8 cellular contexts compared by ENCODE assay signal in the genomic region with DNA sequence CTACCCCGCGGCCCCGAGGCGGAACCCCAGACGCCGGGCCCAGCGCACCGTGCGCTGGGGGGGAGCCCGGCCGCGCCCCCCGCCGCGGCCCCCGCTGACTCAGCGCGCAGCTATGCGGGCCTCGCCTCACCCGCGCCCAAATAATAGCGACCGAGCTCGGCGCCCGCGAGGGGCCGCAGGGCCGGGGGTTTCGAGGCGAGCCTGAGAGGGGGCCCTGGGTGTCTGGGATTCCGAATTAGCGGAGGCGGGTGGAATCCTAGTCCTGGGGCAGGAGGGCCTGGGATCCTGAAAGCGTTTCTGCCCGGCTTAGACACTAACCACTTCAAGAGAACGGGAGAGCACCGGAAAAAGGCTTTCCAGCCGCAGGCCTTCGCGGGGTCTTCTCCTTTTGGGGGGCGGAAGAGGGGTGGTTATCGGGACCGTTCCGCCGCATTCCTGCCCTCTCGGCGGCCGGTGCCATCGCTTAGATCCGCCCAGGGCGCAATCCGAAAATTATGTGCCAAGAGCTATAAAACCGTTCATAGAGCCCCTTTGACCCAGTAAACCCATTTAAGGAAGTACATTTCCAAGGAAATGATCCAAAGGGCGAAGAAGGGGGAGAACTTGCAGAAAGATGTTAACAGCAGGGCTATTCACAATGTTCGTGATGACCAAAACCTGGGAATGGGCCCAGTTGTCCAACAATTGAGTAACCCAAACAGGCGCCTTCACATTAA. TPM values are rescaled to one million over a fixed set of nuclear protein-coding genes. Genes with fewer than 3 reads are reported as not detected.
DNase-seq lines count a peak whose midpoint lies in the region; ATAC-seq lines count a peak whose summit lies in the region.

No MANE protein-coding gene starts in this region.

- H3K9me3 Mint-ChIP-seq in central memory CD8-positive, alpha-beta T cell, result no peaks in the 10 kb centered on the region

- H3K9me3 ChIP-seq in SJCRH30 (replicated peaks), result no peaks in the 10 kb centered on the region

- H3K27me3 ChIP-seq in SJCRH30, result 0 out of 2 replicates have a peak, but pooled peaks cover 3% of the 10 kb centered on the region

- peak overlapping the region; percentile 88 for H3K27ac Mint-ChIP-seq in central memory CD8-positive, alpha-beta T cell (ENCODE audit: low read depth)

- peaks cover 20% of the 10 kb centered on the region for H3K4me1 Mint-ChIP-seq in central memory CD8-positive, alpha-beta T cell

- no peaks in the 10 kb centered on the region for H3K36me3 ChIP-seq in SJCRH30

- DNase-seq in stimulated activated CD4-positive, alpha-beta T cell treated with anti-CD3 and anti-CD28 coated beads, TNF-alpha, amount 100 ng/mL, for 1 hour (ENCODE audit: low read depth in 3 of 3, low spot score in 1 of 3), result peak in 2 of 3 donors; percentile 0 to 3
- no peak for DNase-seq in stimulated activated CD4-positive, alpha-beta T cell treated with anti-CD3 and anti-CD28 coated beads, Interleukin-4, amount 100 ng/mL, for 4 hours
- DNase-seq in SJCRH30 (peak; percentile 76 to 79), kidney glomerular epithelial cell (lab: John Stamatoyannopoulos, UW) (peak; percentile 71), NCI-H524 treated with DMSO at 0.1 percent for 48 hours (lab: John Stamatoyannopoulos, UW) (no peak)
- DNase-seq in central memory CD8-positive, alpha-beta T cell (ENCODE audit: low spot score in 2 of 2), result no peak
- DNase-seq in stimulated activated CD4-positive, alpha-beta T cell treated with anti-CD3 and anti-CD28 coated beads, TNF-alpha, amount 100 ng/mL, for 4 hours (ENCODE audit: low read depth in 3 of 3), result peak in 2 of 3 experiments; percentile 10 to 30

- H3K27ac ChIP-seq in SJCRH30, result peak overlapping the region; percentile 98

- H3K36me3 Mint-ChIP-seq in central memory CD8-positive, alpha-beta T cell (ENCODE audit: insufficient read depth), result peaks cover 10% of the 10 kb centered on the region

- peaks cover 5% of the 10 kb centered on the region; the same call in 1 of the 2 replicates for H3K4me1 ChIP-seq in SJCRH30

- H3K27me3 Mint-ChIP-seq in central memory CD8-positive, alpha-beta T cell, result no peaks in the 10 kb centered on the region

- H3K4me3 ChIP-seq in SJCRH30, result peak overlapping the region; percentile 95

- ATAC-seq in HG03095 (IDR thresholded peaks at IDR 0.05; ENCODE audit: unreplicated experiment), result peak; percentile 35
- peak; percentile 38 for ATAC-seq in central memory CD8-positive, alpha-beta T cell (replicated peaks; ENCODE audit: extremely low read depth, poor library complexity, severe bottlenecking)

- peak overlapping the region; percentile 83 for H3K4me3 Mint-ChIP-seq in central memory CD8-positive, alpha-beta T cell

RNA-seq across cellular contexts. Expression of gene ROCK2, which starts 0.7 kb away (rescaled TPM):
- total RNA-seq in SJCRH30 (2014; rRNA removed; shearing (Covaris generic)), result 50.5 and 61.2 TPM in 2 replicates

Comparison
In these comparisons a context has a peak if more than half of its experiments do, and no peak if none do; other contexts are left out.
1. DNase-seq: peak in stimulated activated CD4-positive, alpha-beta T cell treated with anti-CD3 and anti-CD28 coated beads, TNF-alpha, amount 100 ng/mL, for 1 hour (2 of 3), SJCRH30 (2 of 2), kidney glomerular epithelial cell (single experiment) and stimulated activated CD4-positive, alpha-beta T cell treated with anti-CD3 and anti-CD28 coated beads, TNF-alpha, amount 100 ng/mL, for 4 hours (2 of 3); none in stimulated activated CD4-positive, alpha-beta T cell treated with anti-CD3 and anti-CD28 coated beads, Interleukin-4, amount 100 ng/mL, for 4 hours (0 of 2), central memory CD8-positive, alpha-beta T cell (0 of 2) and NCI-H524 treated with DMSO at 0.1 percent for 48 hours (single experiment).